Comparison of ENCODE assay signal across 1 cellular context in the genomic region with DNA sequence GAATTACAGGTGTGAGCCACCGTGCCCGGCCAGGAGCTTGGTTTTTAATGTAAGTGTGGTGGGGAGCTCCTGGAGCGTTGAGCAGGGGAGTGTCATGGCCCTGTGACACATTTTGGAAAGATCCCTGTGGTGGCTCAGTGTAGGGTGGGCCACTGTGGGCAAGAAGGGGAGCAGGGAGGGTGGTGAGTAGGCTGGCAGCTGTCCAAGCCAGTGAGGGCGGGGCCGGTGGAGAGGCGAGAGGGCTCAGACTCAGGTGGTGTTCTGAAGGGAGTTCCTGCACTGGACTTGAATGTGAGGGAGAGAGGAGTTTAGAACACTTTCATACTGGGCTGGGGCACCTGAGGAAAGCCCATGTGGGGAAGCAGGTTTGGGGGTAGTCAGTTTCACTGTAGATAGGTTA.
TF ChIP-seq lines count a peak whose summit lies in the region.

No MANE protein-coding gene starts in this region.

TF ChIP-seq in HEK293, 187 proteins besides CTCF, POLR2A, EP300 and RAD21 (continued from another document):
- TF ChIP-seq, protein P1, sequence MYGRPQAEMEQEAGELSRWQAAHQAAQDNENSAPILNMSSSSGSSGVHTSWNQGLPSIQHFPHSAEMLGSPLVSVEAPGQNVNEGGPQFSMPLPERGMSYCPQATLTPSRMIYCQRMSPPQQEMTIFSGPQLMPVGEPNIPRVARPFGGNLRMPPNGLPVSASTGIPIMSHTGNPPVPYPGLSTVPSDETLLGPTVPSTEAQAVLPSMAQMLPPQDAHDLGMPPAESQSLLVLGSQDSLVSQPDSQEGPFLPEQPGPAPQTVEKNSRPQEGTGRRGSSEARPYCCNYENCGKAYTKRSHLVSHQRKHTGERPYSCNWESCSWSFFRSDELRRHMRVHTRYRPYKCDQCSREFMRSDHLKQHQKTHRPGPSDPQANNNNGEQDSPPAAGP (tag by site-specific recombination; IDR thresholded peaks at IDR 0.05) = peak; percentile 75; the same call in 1 of the 2 replicates
- no peak for TF ChIP-seq ZNF664 (tag by site-specific recombination; IDR thresholded peaks at IDR 0.05)
- TF ChIP-seq KLF1 (tag by site-specific recombination; IDR thresholded peaks at IDR 0.05) = peak; percentile 72; the same call in 1 of the 2 replicates
